33 cellular contexts compared by ENCODE assay signal in the genomic region with DNA sequence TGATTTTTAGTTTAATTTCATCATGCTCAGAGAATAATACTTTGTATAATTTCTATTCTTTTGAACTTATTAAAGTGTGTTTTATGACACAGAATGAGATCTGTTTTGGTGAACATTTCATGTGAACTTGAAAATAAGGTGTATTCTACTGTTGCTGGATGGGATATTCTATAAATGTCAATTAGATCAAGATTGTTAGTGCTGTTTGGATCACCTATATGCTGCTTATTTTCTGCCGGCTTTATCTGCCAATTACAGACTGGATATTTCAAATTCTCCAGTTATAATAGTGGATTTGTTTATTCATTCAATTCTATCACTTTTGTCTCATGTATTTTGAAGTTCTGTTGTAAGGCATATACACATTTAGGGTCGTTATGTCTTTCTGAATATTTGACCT.
DNase-seq lines count a peak whose midpoint lies in the region; ATAC-seq, FAIRE-seq and TF ChIP-seq lines count a peak whose summit lies in the region.
"Had no signal": no experiment of that assay in that cellular context is flagged by ENCODE, and none has a peak within 500 bp of the region (broad histone marks: within the 10 kb centered on the region; RNA-seq: fewer than 3 reads in every experiment).

No MANE protein-coding gene starts in this region.

- no peaks in the 10 kb centered on the region for H3K27me3 ChIP-seq in HepG2 (ENCODE audit: control insufficient read depth in 1 of 2, insufficient read depth in 2 of 2, low read length in 2 of 2)
- H3K27me3 ChIP-seq in right lobe of liver = no peaks in the 10 kb centered on the region
- no peaks in the 10 kb centered on the region for H3K27me3 ChIP-seq in endodermal cell (ENCODE audit: control insufficient read depth, insufficient read depth, low read length, poor library complexity, severe bottlenecking)
- no peaks in the 10 kb centered on the region for H3K27me3 ChIP-seq in right atrium auricular region
- H3K27me3 ChIP-seq: BE2C; BLaER1; BLaER1 treated with 17β-estradiol and CSF1 and Interleukin-3, amounts not matched to agents 10 nM and 100 nM had no signal

- no peak overlapping the region for H3K27ac Mint-ChIP-seq in endodermal cell
- H3K27ac Mint-ChIP-seq: B cell; CD14-positive monocyte; CD4-positive, alpha-beta T cell; CD4-positive, CD25-positive, alpha-beta regulatory T cell; CD8-positive, alpha-beta memory T cell; CD8-positive, alpha-beta T cell had no signal

- H3K36me3 ChIP-seq in HepG2 (replicated peaks in 1 of 2; ENCODE audit: control insufficient read depth in 1 of 2, insufficient read depth in 2 of 2, low read length in 2 of 2) (no peaks in the 10 kb centered on the region), right lobe of liver (no peaks in the 10 kb centered on the region), endodermal cell (ENCODE audit: control insufficient read depth, insufficient read depth, low read length) (no peaks in the 10 kb centered on the region), right atrium auricular region (no peaks in the 10 kb centered on the region)
- H3K36me3 ChIP-seq: BE2C; BLaER1; BLaER1 treated with 17β-estradiol and CSF1 and Interleukin-3, amounts not matched to agents 10 nM and 100 nM had no signal

- H3K9me3 Mint-ChIP-seq in endodermal cell = peaks cover 72% of the 10 kb centered on the region

- intact Hi-C loops in HepG2 (cut with micrococcal nuclease; ENCODE audit: unreplicated experiment) = no loop called here
- intact Hi-C loops in right lobe of liver (cut with DNase I) = no loop called here

- CTCF ChIA-PET in HepG2 (lab: Yijun Ruan, JAX; ENCODE audit: low intra/inter-chr PET ratio, low total read pairs) = no interaction called here

- no peaks in the 10 kb centered on the region for H4K20me1 ChIP-seq in HepG2 (ENCODE audit: insufficient read depth, low read length)
- H4K20me1 ChIP-seq: BLaER1; BLaER1 treated with 17β-estradiol and CSF1 and Interleukin-3, amounts not matched to agents 10 nM and 100 nM had no signal

- H2AFZ ChIP-seq in HepG2 (ENCODE audit: low read length) = no peak overlapping the region

- no peak overlapping the region for H3K4me3 ChIP-seq in HepG2 (replicated peaks in 1 of 3; ENCODE audit: insufficient read depth in 1 of 3, low read depth in 2 of 3, low read length in 3 of 3)
- H3K4me3 ChIP-seq in right lobe of liver = no peak overlapping the region
- peak overlapping the region; percentile 14 for H3K4me3 ChIP-seq in endodermal cell (ENCODE audit: low read length)
- no peak overlapping the region for H3K4me3 ChIP-seq in right atrium auricular region
- H3K4me3 ChIP-seq: A549; BLaER1; BLaER1 treated with 17β-estradiol and CSF1 and Interleukin-3, amounts not matched to agents 10 nM and 100 nM had no signal

- TF ChIP-seq POLR2A in HepG2 (IDR thresholded peaks at IDR 0.05; ENCODE audit: insufficient read depth in 1 of 2, low read depth in 2 of 2, low read length in 2 of 2) (no peak), right lobe of liver (IDR thresholded peaks at IDR 0.05) (no peak)

- no peak for FAIRE-seq in HepG2 (lab: Jason Lieb, UNC)
- FAIRE-seq: A204.1, D721Med had no signal

- no peak for TF ChIP-seq EP300 in HepG2 (IDR thresholded peaks at IDR 0.05; ENCODE audit: low read depth in 2 of 2, low read length in 2 of 2)
- no peak for TF ChIP-seq EP300 in HepG2 (CRISPR knock-in tag; IDR thresholded peaks at IDR 0.05; ENCODE audit: borderline replicate concordance)

- no peak for ATAC-seq in HepG2
- no peak for ATAC-seq in right lobe of liver
- ATAC-seq: A549; CD8-positive, alpha-beta T cell had no signal

- POLR2A ChIA-PET in HepG2 (lab: Yijun Ruan, JAX) = no interaction called here

- peaks cover 2% of the 10 kb centered on the region for H3K36me3 Mint-ChIP-seq in endodermal cell (ENCODE audit: low read depth)
- H3K36me3 Mint-ChIP-seq: CD14-positive monocyte; CD4-positive, alpha-beta memory T cell; CD4-positive, CD25-positive, alpha-beta regulatory T cell; CD8-positive, alpha-beta memory T cell; CD8-positive, alpha-beta T cell had no signal

- no peak overlapping the region for H3K27ac ChIP-seq in HepG2 (ENCODE audit: extremely low read length, insufficient read depth, low read length)
- H3K27ac ChIP-seq in right lobe of liver = no peak overlapping the region
- no peak overlapping the region for H3K27ac ChIP-seq in endodermal cell (ENCODE audit: low read depth, low read length)
- no peak overlapping the region for H3K27ac ChIP-seq in right atrium auricular region
- H3K27ac ChIP-seq: 22Rv1; A549; BLaER1; BLaER1 treated with 17β-estradiol and CSF1 and Interleukin-3, amounts not matched to agents 10 nM and 100 nM; C4-2B had no signal

- no TSS peak for BruUV-seq in HepG2 (replicated peaks; lab: Mats Ljungman, UMichigan)

- H3K9me3 ChIP-seq in HepG2 (ENCODE audit: low read length) (peaks cover 54% of the 10 kb centered on the region), right lobe of liver (no peaks in the 10 kb centered on the region), endodermal cell (ENCODE audit: control insufficient read depth, low read length) (peaks cover 39% of the 10 kb centered on the region), right atrium auricular region (peaks cover 0 to 29% of the 10 kb centered on the region in 2 donors)
- H3K9me3 ChIP-seq: BE2C had no signal

- H3K4me1 ChIP-seq in HepG2 (ENCODE audit: insufficient read depth, low read length) (no peaks in the 10 kb centered on the region), right lobe of liver (no peaks in the 10 kb centered on the region), endodermal cell (ENCODE audit: control insufficient read depth, insufficient read depth, low read length) (no peaks in the 10 kb centered on the region), right atrium auricular region (no peaks in the 10 kb centered on the region)
- H3K4me1 ChIP-seq: A549; BE2C; BLaER1; BLaER1 treated with 17β-estradiol and CSF1 and Interleukin-3, amounts not matched to agents 10 nM and 100 nM; Caco-2 had no signal

- H3K27me3 Mint-ChIP-seq in endodermal cell (ENCODE audit: insufficient read depth) = no peaks in the 10 kb centered on the region
- H3K27me3 Mint-ChIP-seq: B cell; CD4-positive, alpha-beta memory T cell; CD4-positive, alpha-beta T cell; CD4-positive, CD25-positive, alpha-beta regulatory T cell; CD8-positive, alpha-beta memory T cell had no signal

- no peaks in the 10 kb centered on the region for H3K4me1 Mint-ChIP-seq in endodermal cell
- H3K4me1 Mint-ChIP-seq: B cell; CD14-positive monocyte; CD4-positive, alpha-beta memory T cell; CD4-positive, CD25-positive, alpha-beta regulatory T cell; CD8-positive, alpha-beta memory T cell had no signal

- H3K9ac ChIP-seq in HepG2 (ENCODE audit: insufficient read depth, low read depth, low read length) (no peak overlapping the region), endodermal cell (ENCODE audit: extremely low read depth, low read length, poor library complexity, severe bottlenecking) (no peak overlapping the region)
- H3K9ac ChIP-seq: BLaER1; BLaER1 treated with 17β-estradiol and CSF1 and Interleukin-3, amounts not matched to agents 10 nM and 100 nM had no signal

- H3K4me2 ChIP-seq in HepG2 (ENCODE audit: low read depth, low read length) = no peak overlapping the region
- H3K4me2 ChIP-seq: A549; BLaER1; BLaER1 treated with 17β-estradiol and CSF1 and Interleukin-3, amounts not matched to agents 10 nM and 100 nM had no signal

- no peak overlapping the region for H3K4me3 Mint-ChIP-seq in endodermal cell
- H3K4me3 Mint-ChIP-seq: B cell; CD14-positive monocyte; CD4-positive, alpha-beta T cell; CD4-positive, CD25-positive, alpha-beta regulatory T cell; CD8-positive, alpha-beta memory T cell; CD8-positive, alpha-beta T cell had no signal

- H3K79me2 ChIP-seq in HepG2 (ENCODE audit: insufficient read depth, low read length) = no peaks in the 10 kb centered on the region

- TF ChIP-seq CTCF in HepG2 (CRISPR knock-in tag; IDR thresholded peaks at IDR 0.05) (no peak), right lobe of liver (IDR thresholded peaks at IDR 0.05) (no peak), endodermal cell (conservative IDR thresholded peaks at IDR 0.05) (no peak), right atrium auricular region (IDR thresholded peaks at IDR 0.05) (no peak)

- no peak for TF ChIP-seq RAD21 in HepG2 (CRISPR knock-in tag; IDR thresholded peaks at IDR 0.05)

- in situ Hi-C loops in HepG2 (cut with HindIII; ENCODE audit: extremely low pct_ligation_motif_present, low pct_unique_long_range_greater_than_20kb) = no loop called here

- DNase-seq in HepG2 (ENCODE audit: low spot score) (no peak), right lobe of liver (no peak), endodermal cell (no peak), right atrium auricular region (ENCODE audit: low spot score) (no peak)
- DNase-seq: 8988T; ACHN; AML-193; BE2C; C1 segment of cervical spinal cord; Caco-2; Calu3; CD4-positive, alpha-beta memory T cell; CD4-positive, alpha-beta T cell; CD4-positive, CD25-positive, alpha-beta regulatory T cell; CD8-positive, alpha-beta memory T cell; CD8-positive, alpha-beta T cell; COR-L47; DMS 273 treated with DMSO at 0.1 percent for 48 hours; DMS153; DMS53; DMS79; DMS79 treated with DMSO at 0.1 percent for 48 hours; DND-41; EL had no signal

- WGBS in HepG2 (ENCODE audit: low lambda C conversion rate) = 0% methylated on average over 2 of the region's 2 CpGs
- WGBS in right lobe of liver (ENCODE audit: insufficient coverage, low coverage, low lambda C conversion rate, missing lambda C conversion rate) = 53% methylated on average over 2 of the region's 2 CpGs
- 100% methylated on average over 2 of the region's 2 CpGs; no CpG with 5 or more reads in 1 of the 2 experiments for WGBS in endodermal cell (ENCODE audit: insufficient coverage in 1 of 2, insufficient read length in 1 of 2), 2 experiments

TF ChIP-seq in HepG2, 621 proteins besides CTCF, POLR2A, EP300 and RAD21:
- TF ChIP-seq ZNF614 (CRISPR knock-in tag; IDR thresholded peaks at IDR 0.05; ENCODE audit: borderline replicate concordance) = peak; percentile 97
- no peak for TF ChIP-seq ZNF607 (CRISPR knock-in tag; IDR thresholded peaks at IDR 0.05; ENCODE audit: borderline replicate concordance)
